Comparison of ENCODE assay signal across 12 cellular contexts in the genomic region with DNA sequence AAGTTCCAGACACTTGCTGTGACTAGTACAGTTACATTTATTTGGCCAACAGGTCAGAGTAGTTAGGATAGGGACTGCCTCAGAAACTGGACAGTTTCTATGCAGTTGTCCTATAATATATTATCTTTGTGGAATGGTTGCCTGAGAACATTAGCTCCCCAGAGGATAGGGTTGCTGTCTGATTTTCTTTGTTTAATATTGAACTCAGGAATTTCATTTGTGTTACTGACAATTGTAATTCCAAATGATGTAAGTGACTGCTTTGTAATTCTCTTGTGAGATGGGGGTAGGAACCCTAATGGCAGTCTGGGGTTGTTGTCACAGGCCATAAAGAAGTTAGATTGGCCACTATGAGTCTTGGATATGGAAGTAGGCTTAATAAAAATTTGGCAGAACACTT. TPM values are rescaled to one million over a fixed set of nuclear protein-coding genes. Genes with fewer than 3 reads are reported as not detected.
DNase-seq lines count a peak whose midpoint lies in the region; ATAC-seq, FAIRE-seq and TF ChIP-seq lines count a peak whose summit lies in the region.
"Had no signal": no experiment of that assay in that cellular context is flagged by ENCODE, and none has a peak within 500 bp of the region (broad histone marks: within the 10 kb centered on the region; RNA-seq: fewer than 3 reads in every experiment).

No MANE protein-coding gene starts in this region.

- H3K4me2 ChIP-seq in OCI-LY1 (ENCODE audit: low read length) (peak overlapping the region; percentile 81), endothelial cell of umbilical vein (ENCODE audit: insufficient read depth, low read length) (peak overlapping the region; percentile 90)

- H4K20me1 ChIP-seq in OCI-LY1 (ENCODE audit: insufficient read depth, low read length): no peaks in the 10 kb centered on the region
- no peaks in the 10 kb centered on the region for H4K20me1 ChIP-seq in endothelial cell of umbilical vein (replicated peaks; ENCODE audit: control insufficient read depth, extremely low read depth, insufficient read depth, low read length)

- DNase-seq in activated CD4-positive, alpha-beta T cell treated with anti-CD3 and anti-CD28 coated beads, Interleukin-2, amount 10 ng/mL, durations not matched to agents 7 days and 5 days: no peak
- no peak for DNase-seq in activated CD4-positive, alpha-beta T cell treated with anti-CD3 and anti-CD28 coated beads, Interleukin-2, amount 50 U/mL, for 48 hours
- DNase-seq in endothelial cell of umbilical vein (ENCODE audit: low read depth, low spot score) (no peak), gastrocnemius medialis (no peak), AG20443 (ENCODE audit: low spot score) (no peak)
- DNase-seq in NK-92 treated with Interleukin-12 subunit alpha and Interleukin-12 subunit beta, amount 100 ng/mL, for 24 hours (lab: John Stamatoyannopoulos, UW): no peak
- DNase-seq: activated CD8-positive, alpha-beta memory T cell treated with anti-CD3 and anti-CD28 coated beads, Interleukin-2, amount 50 U/mL, for 48 hours; kidney; stomach had no signal

- no peaks in the 10 kb centered on the region for H3K27me3 Mint-ChIP-seq in activated CD4-positive, alpha-beta T cell treated with anti-CD3 and anti-CD28 coated beads, Interleukin-2, amount 10 ng/mL, durations not matched to agents 7 days and 5 days

- no peak overlapping the region for H3K27ac Mint-ChIP-seq in activated CD4-positive, alpha-beta T cell treated with anti-CD3 and anti-CD28 coated beads, Interleukin-2, amount 10 ng/mL, durations not matched to agents 7 days and 5 days

- no peaks in the 10 kb centered on the region for H3K9me2 ChIP-seq in OCI-LY1 (ENCODE audit: low read depth, low read length)

- H3K27me3 ChIP-seq in OCI-LY1 (ENCODE audit: insufficient read depth, low read length): no peaks in the 10 kb centered on the region
- no peaks in the 10 kb centered on the region for H3K27me3 ChIP-seq in endothelial cell of umbilical vein (ENCODE audit: control insufficient read depth in 2 of 2, insufficient read depth in 2 of 2, low read length in 2 of 2)
- no peaks in the 10 kb centered on the region for H3K27me3 ChIP-seq in gastrocnemius medialis
- H3K27me3 ChIP-seq: stomach had no signal

- dilution Hi-C loops in endothelial cell of umbilical vein (cut with MboI; ENCODE audit: extremely low pct_ligation_motif_present, low sequenced_read_pairs): no loop called here

- H3K36me3 Mint-ChIP-seq in activated CD4-positive, alpha-beta T cell treated with anti-CD3 and anti-CD28 coated beads, Interleukin-2, amount 10 ng/mL, durations not matched to agents 7 days and 5 days (ENCODE audit: low read depth): peaks cover 34% of the 10 kb centered on the region

- no peak overlapping the region for H2AFZ ChIP-seq in OCI-LY1 (ENCODE audit: low read length)
- no peak overlapping the region for H2AFZ ChIP-seq in endothelial cell of umbilical vein (ENCODE audit: low read depth, low read length)

- CTCF ChIA-PET in activated CD4-positive, alpha-beta T cell treated with anti-CD3 and anti-CD28 coated beads, Interleukin-2, amount 10 ng/mL, durations not matched to agents 7 days and 5 days (lab: Charles Lee): no interaction called here
- CTCF ChIA-PET in endothelial cell of umbilical vein (lab: Charles Lee): no interaction called here

- H3K27ac ChIP-seq in OCI-LY1 (ENCODE audit: low read depth, low read length, poor library complexity, severe bottlenecking): no peak overlapping the region
- no peak overlapping the region for H3K27ac ChIP-seq in endothelial cell of umbilical vein (ENCODE audit: insufficient read depth, low read depth, low read length)
- H3K27ac ChIP-seq in gastrocnemius medialis: peak overlapping the region; percentile 89 to 94 (median 90)

- ATAC-seq in gastrocnemius medialis: no peak
- ATAC-seq in HG02973 (IDR thresholded peaks at IDR 0.05; ENCODE audit: unreplicated experiment): no peak

- TF ChIP-seq POLR2A in endothelial cell of umbilical vein (IDR thresholded peaks at IDR 0.05; ENCODE audit: low read depth, low read length) (no peak), gastrocnemius medialis (IDR thresholded peaks at IDR 0.05) (no peak)

- FAIRE-seq in endothelial cell of umbilical vein (lab: Jason Lieb, UNC): no peak
- FAIRE-seq: kidney had no signal

- TF ChIP-seq CTCF in OCI-LY1 (IDR thresholded peaks at IDR 0.05; ENCODE audit: low read length) (no peak), endothelial cell of umbilical vein (IDR thresholded peaks at IDR 0.05; ENCODE audit: extremely low read depth in 1 of 2, insufficient read depth in 1 of 2, low read depth in 1 of 2, low read length in 2 of 2) (no peak), gastrocnemius medialis (IDR thresholded peaks at IDR 0.05 in 4 of 5, conservative IDR thresholded peaks at IDR 0.05 in 1 of 5) (no peak)

- no peaks in the 10 kb centered on the region for H3K9me1 ChIP-seq in endothelial cell of umbilical vein (replicated peaks; ENCODE audit: control insufficient read depth, extremely low read depth, insufficient read depth, low read length)

- peak overlapping the region; percentile 71; the same call in 1 of the 2 replicates for H3K9ac ChIP-seq in OCI-LY1 (ENCODE audit: low read length)
- H3K9ac ChIP-seq in endothelial cell of umbilical vein (replicated peaks; ENCODE audit: extremely low read depth, insufficient read depth, low read length): peak overlapping the region; percentile 13

- no peaks in the 10 kb centered on the region for H3F3A ChIP-seq in OCI-LY1 (ENCODE audit: insufficient read depth, low read length)

- BruUV-seq in endothelial cell of umbilical vein (replicated peaks; lab: Mats Ljungman, UMichigan): no TSS peak

- peak overlapping the region; percentile 78 for H3K4me3 ChIP-seq in OCI-LY1 (ENCODE audit: low read depth, low read length, poor library complexity, severe bottlenecking)
- H3K4me3 ChIP-seq in endothelial cell of umbilical vein (replicated peaks in 1 of 3; ENCODE audit: insufficient read depth in 1 of 3, low read depth in 1 of 3, low read length in 3 of 3): peak overlapping the region in 1 of 3 experiments; percentile 78
- H3K4me3 ChIP-seq in gastrocnemius medialis: peak overlapping the region in 3 of 4 donors; percentile 10 to 84 (median 76)
- H3K4me3 ChIP-seq: skin epidermis had no signal

- peak overlapping the region; percentile 24 for H3K4me3 Mint-ChIP-seq in activated CD4-positive, alpha-beta T cell treated with anti-CD3 and anti-CD28 coated beads, Interleukin-2, amount 10 ng/mL, durations not matched to agents 7 days and 5 days

- no peaks in the 10 kb centered on the region for H3K9me3 ChIP-seq in OCI-LY1 (ENCODE audit: low read length)
- no peaks in the 10 kb centered on the region for H3K9me3 ChIP-seq in endothelial cell of umbilical vein (replicated peaks; ENCODE audit: control insufficient read depth, insufficient read depth, low read length)
- no peaks in the 10 kb centered on the region for H3K9me3 ChIP-seq in gastrocnemius medialis
- H3K9me3 ChIP-seq: stomach had no signal

- H3K79me2 ChIP-seq in OCI-LY1 (ENCODE audit: insufficient read depth, low read length): peaks cover 23% of the 10 kb centered on the region
- H3K79me2 ChIP-seq in endothelial cell of umbilical vein (ENCODE audit: control insufficient read depth, insufficient read depth, low read length): peaks cover 8% of the 10 kb centered on the region

- H3K36me3 ChIP-seq in OCI-LY1 (ENCODE audit: insufficient read depth, low read length) (peaks cover 31% of the 10 kb centered on the region), endothelial cell of umbilical vein (ENCODE audit: control insufficient read depth in 2 of 2, extremely low read depth in 1 of 2, insufficient read depth in 2 of 2, low read length in 2 of 2) (peaks cover 3 to 10% of the 10 kb centered on the region in 2 experiments), gastrocnemius medialis (peaks cover 0 to 38% of the 10 kb centered on the region in 2 donors)

- no peaks in the 10 kb centered on the region for H3K9me3 Mint-ChIP-seq in activated CD4-positive, alpha-beta T cell treated with anti-CD3 and anti-CD28 coated beads, Interleukin-2, amount 10 ng/mL, durations not matched to agents 7 days and 5 days

- H3K4me1 ChIP-seq in OCI-LY1 (ENCODE audit: insufficient read depth, low read length, severe bottlenecking) (peaks cover 44% of the 10 kb centered on the region), endothelial cell of umbilical vein (ENCODE audit: control insufficient read depth, extremely low read depth, insufficient read depth, low read length) (peaks cover 27% of the 10 kb centered on the region), gastrocnemius medialis (peaks cover 38 to 58% of the 10 kb centered on the region in 2 donors)

- H3K4me1 Mint-ChIP-seq in activated CD4-positive, alpha-beta T cell treated with anti-CD3 and anti-CD28 coated beads, Interleukin-2, amount 10 ng/mL, durations not matched to agents 7 days and 5 days: peaks cover 67% of the 10 kb centered on the region

- in situ Hi-C loops in gastrocnemius medialis (cut with MboI; ENCODE audit: low sequenced_read_pairs in 4 of 4): no loop called here

- intact Hi-C loops in endothelial cell of umbilical vein (cut with micrococcal nuclease) (no loop called here), gastrocnemius medialis (cut with DNase I; ENCODE audit: low total_unique reads) (no loop called here)

- POLR2A ChIA-PET in activated CD4-positive, alpha-beta T cell treated with anti-CD3 and anti-CD28 coated beads, Interleukin-2, amount 10 ng/mL, durations not matched to agents 7 days and 5 days (lab: Charles Lee): no interaction called here
- POLR2A ChIA-PET in endothelial cell of umbilical vein (lab: Charles Lee): no interaction called here

RNA-seq across cellular contexts. Expression of a gene that starts 2.2 kb away (rescaled TPM):
- total RNA-seq in activated CD4-positive, alpha-beta T cell treated with anti-CD3 and anti-CD28 coated beads, Interleukin-2, amount 10 ng/mL, durations not matched to agents 7 days and 5 days: 10 to 100 TPM; 28.5 to 29.5 TPM
- 19.9 and 20.3 TPM in 2 replicates for total RNA-seq in endothelial cell of umbilical vein
- 12.3 and 13.7 TPM in 2 replicates for polyA plus RNA-seq in endothelial cell of umbilical vein
- polyA plus RNA-seq in endothelial cell of umbilical vein (2011; cell fraction: cytosol; rRNA removed): 17.0 and 17.9 TPM in 2 replicates
- polyA plus RNA-seq in endothelial cell of umbilical vein (2011; cell fraction: nucleus; rRNA removed): 11.0 and 12.3 TPM in 2 replicates
- polyA plus RNA-seq in endothelial cell of umbilical vein (2012): 20.4 and 24.4 TPM in 2 replicates
- polyA minus RNA-seq in endothelial cell of umbilical vein: 44.6 and 53.4 TPM in 2 replicates
- 4.0 TPM for polyA minus RNA-seq in endothelial cell of umbilical vein (2011; cell fraction: cytosol; rRNA and poly(A)+ RNA removed)
- polyA minus RNA-seq in endothelial cell of umbilical vein (2011; cell fraction: nucleus; rRNA and poly(A)+ RNA removed): 12.6 TPM in 2 replicates
- 10 to 100 TPM; 31.5 to 52.0 (median 44.5) TPM for total RNA-seq in gastrocnemius medialis

RNA-seq across cellular contexts. Expression of a gene that starts 56.8 kb away (rescaled TPM):
- total RNA-seq in activated CD4-positive, alpha-beta T cell treated with anti-CD3 and anti-CD28 coated beads, Interleukin-2, amount 10 ng/mL, durations not matched to agents 7 days and 5 days: 10 to 100 TPM; 23.7 to 24.5 TPM
- total RNA-seq in endothelial cell of umbilical vein: 10.3 and 14.0 TPM in 2 replicates
- polyA plus RNA-seq in endothelial cell of umbilical vein: 1.4 and 1.9 TPM in 2 replicates
- polyA plus RNA-seq in endothelial cell of umbilical vein (2011; cell fraction: cytosol; rRNA removed): 1.6 and 1.7 TPM in 2 replicates
- polyA plus RNA-seq in endothelial cell of umbilical vein (2011; cell fraction: nucleus; rRNA removed): 3.9 and 4.5 TPM in 2 replicates
- polyA plus RNA-seq in endothelial cell of umbilical vein (2012): 3.5 and 5.1 TPM in 2 replicates
- polyA minus RNA-seq in endothelial cell of umbilical vein: 7.2 and 8.6 TPM in 2 replicates
- polyA minus RNA-seq in endothelial cell of umbilical vein (2011; cell fraction: cytosol; rRNA and poly(A)+ RNA removed): 6.5 TPM
- 4.5 and 8.8 TPM in 2 replicates for polyA minus RNA-seq in endothelial cell of umbilical vein (2011; cell fraction: nucleus; rRNA and poly(A)+ RNA removed)
- 10 to 100 TPM in 3 of 4 donors, 1 to 10 TPM in 1; 8.3 to 20.0 (median 13.2) TPM for total RNA-seq in gastrocnemius medialis

Comparison
In these comparisons a context has a peak if more than half of its experiments do, and no peak if none do; other contexts are left out.
1. H3K27ac ChIP-seq: peak in gastrocnemius medialis (4 of 4); none in OCI-LY1 (single experiment) and endothelial cell of umbilical vein (single experiment).